In the genomic region with DNA sequence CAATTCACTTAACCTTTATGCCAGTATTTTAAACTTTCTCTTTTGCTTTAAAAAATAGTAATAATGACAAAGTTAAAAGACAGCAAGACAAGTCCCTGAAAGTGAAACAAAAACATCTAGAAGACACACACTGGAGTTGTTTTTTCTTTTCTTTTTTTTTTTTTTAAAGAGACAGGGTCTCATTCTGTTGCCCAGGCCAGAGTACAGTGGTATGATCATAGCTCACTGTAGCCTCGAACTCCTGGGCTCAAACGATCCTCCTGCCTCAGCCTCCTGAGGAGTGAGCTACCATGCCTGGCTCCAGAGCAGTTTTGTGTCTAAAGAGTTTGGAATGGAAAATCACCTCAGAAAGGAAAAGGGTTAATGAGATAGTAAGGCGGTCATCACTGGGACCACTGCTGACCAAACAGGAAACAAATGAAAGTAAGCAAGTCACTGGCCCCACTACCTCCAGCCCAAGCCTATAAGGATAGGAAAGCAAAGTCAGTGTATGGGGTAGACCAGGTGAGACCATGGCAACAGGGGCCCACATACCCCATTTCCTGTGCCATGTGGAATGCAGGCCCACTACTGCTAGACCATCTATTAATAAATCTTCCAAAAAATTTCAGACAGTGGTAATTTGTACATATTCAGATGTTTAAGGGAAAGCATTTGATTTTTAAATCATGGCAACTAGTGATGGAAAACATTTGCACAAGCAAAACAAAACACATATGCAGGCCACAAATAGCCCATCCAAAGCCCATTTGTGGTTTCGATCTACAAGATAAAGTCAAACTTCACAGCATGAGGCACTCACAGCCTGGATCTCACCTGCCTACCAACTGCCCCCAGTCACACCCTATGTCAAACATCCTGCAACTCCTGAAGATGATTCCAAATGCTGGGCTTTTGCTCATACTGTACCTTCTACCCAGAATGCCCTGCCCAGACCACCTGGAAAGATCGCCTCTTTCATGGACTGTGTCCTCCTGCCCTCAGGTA, we compare ENCODE assay signal across 8 cellular contexts.
A peak's percentile ranks its signal among the peaks of the same experiment; 100 is the strongest.
DNase-seq lines count a peak whose midpoint lies in the region; ATAC-seq and TF ChIP-seq lines count a peak whose summit lies in the region.

No MANE protein-coding gene starts in this region.

- H3K27me3 Mint-ChIP-seq in natural killer cell treated with Interleukin-12 subunit alpha and Interleukin-12 subunit beta and Interleukin-15 and Interleukin-18, amount 100 ng/mL, for 72 hours = no peaks in the 10 kb centered on the region

- H3K36me3 Mint-ChIP-seq in natural killer cell treated with Interleukin-12 subunit alpha and Interleukin-12 subunit beta and Interleukin-15 and Interleukin-18, amount 100 ng/mL, for 72 hours = peaks cover 9% of the 10 kb centered on the region

- peak; percentile 72 for ATAC-seq in GM18907 (IDR thresholded peaks at IDR 0.05; ENCODE audit: unreplicated experiment)
- ATAC-seq in HG02798 (IDR thresholded peaks at IDR 0.05; ENCODE audit: poor library complexity, unreplicated experiment) = peak; percentile 72
- ATAC-seq in natural killer cell treated with Interleukin-12 subunit alpha and Interleukin-12 subunit beta and Interleukin-15 and Interleukin-18, amount 100 ng/mL, for 72 hours = peak in 1 of 2 donors; percentile 71

- intact Hi-C loops in head of caudate nucleus (cut with DNase I) = no loop called here

- H3K9me3 Mint-ChIP-seq in natural killer cell treated with Interleukin-12 subunit alpha and Interleukin-12 subunit beta and Interleukin-15 and Interleukin-18, amount 100 ng/mL, for 72 hours = peaks cover 8% of the 10 kb centered on the region

- H3K4me3 Mint-ChIP-seq in natural killer cell treated with Interleukin-12 subunit alpha and Interleukin-12 subunit beta and Interleukin-15 and Interleukin-18, amount 100 ng/mL, for 72 hours = peak overlapping the region; percentile 48

- DNase-seq in natural killer cell treated with Interleukin-12 subunit alpha and Interleukin-12 subunit beta and Interleukin-15 and Interleukin-18, amount 100 ng/mL, for 72 hours (ENCODE audit: low spot score) = no peak
- DNase-seq in head of caudate nucleus (no peak), DMS114 treated with DMSO at 0.1 percent for 48 hours (lab: John Stamatoyannopoulos, UW; ENCODE audit: unreplicated experiment) (no peak), cerebellar cortex (ENCODE audit: low spot score) (no peak)
- DNase-seq in activated CD4-positive, alpha-beta T cell treated with anti-CD3 and anti-CD28 coated beads for 48 hours = no peak

- H3K27ac ChIP-seq in VCaP = peak overlapping the region; percentile 88

- H3K27ac Mint-ChIP-seq in natural killer cell treated with Interleukin-12 subunit alpha and Interleukin-12 subunit beta and Interleukin-15 and Interleukin-18, amount 100 ng/mL, for 72 hours = peak overlapping the region; percentile 42 to 88

- H3K4me1 Mint-ChIP-seq in natural killer cell treated with Interleukin-12 subunit alpha and Interleukin-12 subunit beta and Interleukin-15 and Interleukin-18, amount 100 ng/mL, for 72 hours (ENCODE audit: low read depth in 2 of 2) = peaks cover 12 to 14% of the 10 kb centered on the region in 2 donors

- TF ChIP-seq CTCF in VCaP (conservative IDR thresholded peaks at IDR 0.05) = no peak
